In the genomic region with DNA sequence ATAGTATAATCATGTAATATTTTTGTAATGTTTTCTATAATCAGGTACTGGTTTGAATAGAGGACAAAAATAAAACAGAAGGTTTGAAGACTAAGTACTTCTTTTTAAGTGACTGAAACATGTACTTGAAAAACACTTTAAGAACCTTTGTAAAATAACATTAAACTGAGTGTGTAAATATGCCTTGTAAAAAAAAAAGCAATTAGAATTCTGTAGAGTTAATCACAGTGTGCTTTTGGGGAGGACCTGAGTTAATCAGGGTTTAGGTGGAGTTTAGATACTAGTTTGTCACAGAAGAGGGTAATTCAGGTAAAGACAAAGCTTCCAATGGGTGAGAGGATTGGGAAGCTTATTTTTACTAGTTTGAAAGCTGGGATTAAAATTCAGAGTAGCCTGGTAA, we compare ENCODE assay signal across 25 cellular contexts.
"Had no signal": no experiment of that assay in that cellular context is flagged by ENCODE, and none has a peak within 500 bp of the region (broad histone marks: within the 10 kb centered on the region; RNA-seq: fewer than 3 reads in every experiment).

No MANE protein-coding gene starts in this region.

- FAIRE-seq: bronchial epithelial cell had no signal

- H3K27me3 ChIP-seq: colonic mucosa, heart right ventricle, thyroid gland, upper lobe of right lung had no signal

- H3K4me3 Mint-ChIP-seq: activated naive CD4-positive, alpha-beta T cell treated with anti-CD3 and anti-CD28 coated beads for 36 hours; activated naive CD8-positive, alpha-beta T cell treated with anti-CD3 and anti-CD28 coated beads, Interleukin-2, amount 10 ng/mL, durations not matched to agents 7 days and 5 days; activated T-cell treated with anti-CD3 and anti-CD28 coated beads, Interleukin-2, amount 50 U/mL, for 4 hours; T-cell; T-helper 2 cell treated with Interferon-gamma antibody and Interleukin-4, amounts not matched to agents 5 μg/mL and 100 μg/mL, for 36 hours had no signal

- H3K27ac Mint-ChIP-seq: activated naive CD4-positive, alpha-beta T cell treated with anti-CD3 and anti-CD28 coated beads for 36 hours; activated naive CD8-positive, alpha-beta T cell treated with anti-CD3 and anti-CD28 coated beads, Interleukin-2, amount 10 ng/mL, durations not matched to agents 7 days and 5 days; T-cell; T-helper 2 cell treated with Interferon-gamma antibody and Interleukin-4, amounts not matched to agents 5 μg/mL and 100 μg/mL, for 36 hours had no signal

- H3K36me3 ChIP-seq: colonic mucosa, heart right ventricle, thyroid gland, upper lobe of right lung, WERI-Rb-1 had no signal

- H3K27ac ChIP-seq: colonic mucosa, epithelial cell of prostate, parathyroid adenoma, thyroid gland, upper lobe of right lung, WERI-Rb-1 had no signal

- H3K4me3 ChIP-seq: colonic mucosa, heart right ventricle, thyroid gland, upper lobe of right lung had no signal

- H3K27me3 Mint-ChIP-seq: activated naive CD8-positive, alpha-beta T cell treated with anti-CD3 and anti-CD28 coated beads, Interleukin-2, amount 10 ng/mL, durations not matched to agents 7 days and 5 days; T-cell had no signal

- H3K9me3 Mint-ChIP-seq: activated naive CD4-positive, alpha-beta T cell treated with anti-CD3 and anti-CD28 coated beads for 36 hours; activated naive CD8-positive, alpha-beta T cell treated with anti-CD3 and anti-CD28 coated beads, Interleukin-2, amount 10 ng/mL, durations not matched to agents 7 days and 5 days; activated T-cell treated with anti-CD3 and anti-CD28 coated beads, Interleukin-2, amount 50 U/mL, for 4 hours; T-cell; T-helper 2 cell treated with Interferon-gamma antibody and Interleukin-4, amounts not matched to agents 5 μg/mL and 100 μg/mL, for 36 hours had no signal

- H2AFZ ChIP-seq: parathyroid adenoma had no signal

- H3K9me3 ChIP-seq: colonic mucosa, heart right ventricle, thyroid gland, upper lobe of right lung had no signal

- DNase-seq: activated CD4-positive, alpha-beta T cell treated with anti-CD3 and anti-CD28 coated beads for 1 hour; activated CD4-positive, alpha-beta T cell treated with anti-CD3 and anti-CD28 coated beads, Interleukin-2, amount 50 U/mL, for 1 hour; activated CD8-positive, alpha-beta memory T cell treated with anti-CD3 and anti-CD28 coated beads for 24 hours; activated CD8-positive, alpha-beta memory T cell treated with anti-CD3 and anti-CD28 coated beads, Interleukin-2, amount 50 U/mL, for 4 hours; activated naive CD4-positive, alpha-beta T cell treated with anti-CD3 and anti-CD28 coated beads for 36 hours; activated naive CD8-positive, alpha-beta T cell treated with anti-CD3 and anti-CD28 coated beads, Interleukin-2, amount 10 ng/mL, durations not matched to agents 7 days and 5 days; activated T-cell treated with anti-CD3 and anti-CD28 coated beads, Interleukin-2, amount 50 U/mL, for 4 hours; amniotic stem cell; colonic mucosa; heart right ventricle; mammary epithelial cell; midbrain; nucleus accumbens; right cardiac atrium; stimulated activated CD4-positive, alpha-beta T cell treated with anti-CD3 and anti-CD28 coated beads, Interleukin-12 subunit alpha, Interleukin-12 subunit beta, amount 100 ng/mL, for 4 hours; stimulated activated CD4-positive, alpha-beta T cell treated with anti-CD3 and anti-CD28 coated beads, Interleukin-4, amount 100 ng/mL, for 4 hours; stimulated activated naive CD8-positive, alpha-beta T cell treated with anti-CD3 and anti-CD28 coated beads, Interleukin-15, Interleukin-2, amounts not matched to agents 100 U/mL and 50 U/mL, for 24 hours; T-cell; thyroid gland; upper lobe of right lung; WERI-Rb-1 had no signal

- H3K4me1 ChIP-seq: colonic mucosa, parathyroid adenoma had no signal
